In the genomic region with DNA sequence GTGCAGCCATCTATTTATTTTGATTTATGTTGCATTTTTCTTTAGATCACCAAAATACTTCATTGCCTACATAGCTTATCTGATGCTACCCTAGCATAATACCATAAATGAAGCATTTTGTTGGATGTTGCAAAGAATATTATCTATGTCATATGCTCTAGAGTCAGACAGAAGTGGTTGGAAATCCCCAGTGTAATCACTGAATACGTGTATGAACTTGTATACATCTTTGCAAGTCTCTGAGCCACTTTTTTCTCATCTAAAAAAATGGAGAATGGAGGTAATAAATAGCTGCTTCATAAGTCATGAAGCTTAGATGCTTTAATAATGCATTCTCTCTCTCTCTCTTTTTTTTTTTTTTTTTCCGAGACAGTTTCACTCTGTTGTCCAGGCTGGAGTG, we compare ENCODE assay signal across 14 cellular contexts. TPM values are rescaled to one million over a fixed set of nuclear protein-coding genes. Genes with fewer than 3 reads are reported as not detected.
DNase-seq lines count a peak whose midpoint lies in the region; ATAC-seq and TF ChIP-seq lines count a peak whose summit lies in the region.
"Had no signal": no experiment of that assay in that cellular context is flagged by ENCODE, and none has a peak within 500 bp of the region (broad histone marks: within the 10 kb centered on the region; RNA-seq: fewer than 3 reads in every experiment).

No MANE protein-coding gene starts in this region.

- peak in 1 of 2 donors; percentile 19 for ATAC-seq in activated T-cell treated with anti-CD3 and anti-CD28 coated beads, Interleukin-2, amount 50 U/mL, for 72 hours (replicated peaks in 1 of 2)
- ATAC-seq in stimulated activated naive B cell treated with anti-CD40 and anti-IgM and Interleukin-4, amounts not matched to agents 10 μg/mL and 1 μg/mL and 100 μg/mL, for 72 hours (replicated peaks), result no peak
- ATAC-seq in gastrocnemius medialis, result no peak
- ATAC-seq: left lobe of liver, WTC11 had no signal

- DNase-seq in activated T-cell treated with anti-CD3 and anti-CD28 coated beads, Interleukin-2, amount 50 U/mL, for 72 hours, result no peak
- DNase-seq in activated T-cell treated with anti-CD3 and anti-CD28 coated beads, Interleukin-2, amount 50 U/mL, for 48 hours, result no peak
- no peak for DNase-seq in T-helper 2 cell treated with Interferon-gamma antibody and Interleukin-4, amounts not matched to agents 5 μg/mL and 100 μg/mL, for 36 hours (ENCODE audit: low spot score)
- DNase-seq in effector memory CD4-positive, alpha-beta T cell, result no peak
- DNase-seq in stimulated activated naive B cell treated with anti-CD40 and anti-IgM and Interleukin-4, amounts not matched to agents 10 μg/mL and 1 μg/mL and 100 μg/mL, for 72 hours, result no peak
- no peak for DNase-seq in NCI-H2227 treated with DMSO at 0.1 percent for 48 hours (lab: John Stamatoyannopoulos, UW)
- no peak for DNase-seq in gastrocnemius medialis
- DNase-seq in NCI-H1105 (lab: John Stamatoyannopoulos, UW), result no peak
- DNase-seq: NCI-H2081, ovary had no signal

- peak overlapping the region; percentile 98 for H3K27ac Mint-ChIP-seq in activated T-cell treated with anti-CD3 and anti-CD28 coated beads, Interleukin-2, amount 50 U/mL, for 72 hours
- peak overlapping the region; percentile 93 for H3K27ac Mint-ChIP-seq in T-helper 2 cell treated with Interferon-gamma antibody and Interleukin-4, amounts not matched to agents 5 μg/mL and 100 μg/mL, for 36 hours
- peak overlapping the region; percentile 14 for H3K27ac Mint-ChIP-seq in stimulated activated naive B cell treated with anti-CD40 and anti-IgM and Interleukin-4, amounts not matched to agents 10 μg/mL and 1 μg/mL and 100 μg/mL, for 72 hours
- H3K27ac Mint-ChIP-seq: brain, WTC11 had no signal

- H3K27me3 Mint-ChIP-seq in activated T-cell treated with anti-CD3 and anti-CD28 coated beads, Interleukin-2, amount 50 U/mL, for 72 hours (ENCODE audit: low read depth), result no peaks in the 10 kb centered on the region
- no peaks in the 10 kb centered on the region for H3K27me3 Mint-ChIP-seq in T-helper 2 cell treated with Interferon-gamma antibody and Interleukin-4, amounts not matched to agents 5 μg/mL and 100 μg/mL, for 36 hours (ENCODE audit: low read depth)
- H3K27me3 Mint-ChIP-seq in stimulated activated naive B cell treated with anti-CD40 and anti-IgM and Interleukin-4, amounts not matched to agents 10 μg/mL and 1 μg/mL and 100 μg/mL, for 72 hours, result no peaks in the 10 kb centered on the region
- H3K27me3 Mint-ChIP-seq: brain had no signal

- TF ChIP-seq CTCF in gastrocnemius medialis (IDR thresholded peaks at IDR 0.05 in 4 of 5, conservative IDR thresholded peaks at IDR 0.05 in 1 of 5), result no peak

- intact Hi-C loops in gastrocnemius medialis (cut with DNase I; ENCODE audit: low total_unique reads), result no loop called here

- no peak overlapping the region for H3K4me3 ChIP-seq in effector memory CD4-positive, alpha-beta T cell (ENCODE audit: insufficient read depth, low read depth, low read length, poor library complexity, severe bottlenecking)
- H3K4me3 ChIP-seq in gastrocnemius medialis, result no peak overlapping the region
- H3K4me3 ChIP-seq: HAP-1, ovary had no signal

- no peaks in the 10 kb centered on the region for H3K9me3 Mint-ChIP-seq in activated T-cell treated with anti-CD3 and anti-CD28 coated beads, Interleukin-2, amount 50 U/mL, for 72 hours
- H3K9me3 Mint-ChIP-seq in T-helper 2 cell treated with Interferon-gamma antibody and Interleukin-4, amounts not matched to agents 5 μg/mL and 100 μg/mL, for 36 hours, result no peaks in the 10 kb centered on the region
- no peaks in the 10 kb centered on the region for H3K9me3 Mint-ChIP-seq in stimulated activated naive B cell treated with anti-CD40 and anti-IgM and Interleukin-4, amounts not matched to agents 10 μg/mL and 1 μg/mL and 100 μg/mL, for 72 hours
- H3K9me3 Mint-ChIP-seq: brain, WTC11 had no signal

- no peaks in the 10 kb centered on the region for H3K27me3 ChIP-seq in effector memory CD4-positive, alpha-beta T cell (replicated peaks; ENCODE audit: control insufficient read depth, insufficient read depth, low read length, poor library complexity, severe bottlenecking)
- no peaks in the 10 kb centered on the region for H3K27me3 ChIP-seq in gastrocnemius medialis
- H3K27me3 ChIP-seq: ovary had no signal

- in situ Hi-C loops in gastrocnemius medialis (cut with MboI; ENCODE audit: low sequenced_read_pairs in 4 of 4), result no loop called here

- peaks cover 85% of the 10 kb centered on the region for H3K4me1 ChIP-seq in effector memory CD4-positive, alpha-beta T cell (ENCODE audit: control insufficient read depth, insufficient read depth, low read length, poor library complexity, severe bottlenecking)
- no peaks in the 10 kb centered on the region for H3K4me1 ChIP-seq in gastrocnemius medialis
- H3K4me1 ChIP-seq: HAP-1 had no signal

- no peak for TF ChIP-seq POLR2A in gastrocnemius medialis (IDR thresholded peaks at IDR 0.05)

- peak overlapping the region; percentile 79 to 80 for H3K4me3 Mint-ChIP-seq in activated T-cell treated with anti-CD3 and anti-CD28 coated beads, Interleukin-2, amount 50 U/mL, for 72 hours
- H3K4me3 Mint-ChIP-seq in T-helper 2 cell treated with Interferon-gamma antibody and Interleukin-4, amounts not matched to agents 5 μg/mL and 100 μg/mL, for 36 hours, result peak overlapping the region; percentile 87
- no peak overlapping the region for H3K4me3 Mint-ChIP-seq in stimulated activated naive B cell treated with anti-CD40 and anti-IgM and Interleukin-4, amounts not matched to agents 10 μg/mL and 1 μg/mL and 100 μg/mL, for 72 hours
- H3K4me3 Mint-ChIP-seq: brain, WTC11 had no signal

- H3K36me3 ChIP-seq in effector memory CD4-positive, alpha-beta T cell (ENCODE audit: control insufficient read depth, insufficient read depth, low read length), result peaks cover 55% of the 10 kb centered on the region
- no peaks in the 10 kb centered on the region for H3K36me3 ChIP-seq in gastrocnemius medialis
- H3K36me3 ChIP-seq: ovary had no signal

- H3K36me3 Mint-ChIP-seq in activated T-cell treated with anti-CD3 and anti-CD28 coated beads, Interleukin-2, amount 50 U/mL, for 72 hours (ENCODE audit: insufficient read depth in 2 of 2), result peaks cover 14 to 47% of the 10 kb centered on the region in 2 donors
- peaks cover 85% of the 10 kb centered on the region for H3K36me3 Mint-ChIP-seq in T-helper 2 cell treated with Interferon-gamma antibody and Interleukin-4, amounts not matched to agents 5 μg/mL and 100 μg/mL, for 36 hours (ENCODE audit: low read depth)
- peaks cover 29 to 40% of the 10 kb centered on the region in 2 donors for H3K36me3 Mint-ChIP-seq in stimulated activated naive B cell treated with anti-CD40 and anti-IgM and Interleukin-4, amounts not matched to agents 10 μg/mL and 1 μg/mL and 100 μg/mL, for 72 hours

- H3K4me1 Mint-ChIP-seq in activated T-cell treated with anti-CD3 and anti-CD28 coated beads, Interleukin-2, amount 50 U/mL, for 72 hours (ENCODE audit: low read depth), result peaks cover 98% of the 10 kb centered on the region
- peaks cover 86% of the 10 kb centered on the region for H3K4me1 Mint-ChIP-seq in T-helper 2 cell treated with Interferon-gamma antibody and Interleukin-4, amounts not matched to agents 5 μg/mL and 100 μg/mL, for 36 hours (ENCODE audit: low read depth)
- peaks cover 39 to 67% of the 10 kb centered on the region in 2 donors for H3K4me1 Mint-ChIP-seq in stimulated activated naive B cell treated with anti-CD40 and anti-IgM and Interleukin-4, amounts not matched to agents 10 μg/mL and 1 μg/mL and 100 μg/mL, for 72 hours

- H3K9me3 ChIP-seq in effector memory CD4-positive, alpha-beta T cell (ENCODE audit: control insufficient read depth, low read length), result no peaks in the 10 kb centered on the region
- H3K9me3 ChIP-seq in gastrocnemius medialis, result no peaks in the 10 kb centered on the region
- H3K9me3 ChIP-seq: HAP-1, ovary had no signal

- H3K27ac ChIP-seq in effector memory CD4-positive, alpha-beta T cell (ENCODE audit: insufficient read depth, low read length, poor library complexity, severe bottlenecking), result peak overlapping the region; percentile 90
- H3K27ac ChIP-seq in gastrocnemius medialis, result no peak overlapping the region
- H3K27ac ChIP-seq: ovary had no signal

RNA-seq across cellular contexts. Expression of gene EVL, which starts 18.5 kb away (rescaled TPM):
- 100 to 1,000 TPM; 279 to 343 TPM for total RNA-seq in activated T-cell treated with anti-CD3 and anti-CD28 coated beads, Interleukin-2, amount 50 U/mL, for 72 hours
- 10 to 100 TPM in 1 of 4 donors, 1 to 10 TPM in 3; 5.8 to 14.3 (median 9.5) TPM for total RNA-seq in gastrocnemius medialis

Comparison
In these comparisons a context has a peak if more than half of its experiments do, and no peak if none do; other contexts are left out.
1. H3K27ac Mint-ChIP-seq: peak in every context shown above with its lines; median percentile 98 in activated T-cell treated with anti-CD3 and anti-CD28 coated beads, Interleukin-2, amount 50 U/mL, for 72 hours; 93 in T-helper 2 cell treated with Interferon-gamma antibody and Interleukin-4, amounts not matched to agents 5 μg/mL and 100 μg/mL, for 36 hours; 14 in stimulated activated naive B cell treated with anti-CD40 and anti-IgM and Interleukin-4, amounts not matched to agents 10 μg/mL and 1 μg/mL and 100 μg/mL, for 72 hours.
2. H3K4me3 Mint-ChIP-seq: peak in activated T-cell treated with anti-CD3 and anti-CD28 coated beads, Interleukin-2, amount 50 U/mL, for 72 hours (2 of 2) and T-helper 2 cell treated with Interferon-gamma antibody and Interleukin-4, amounts not matched to agents 5 μg/mL and 100 μg/mL, for 36 hours (single experiment); none in stimulated activated naive B cell treated with anti-CD40 and anti-IgM and Interleukin-4, amounts not matched to agents 10 μg/mL and 1 μg/mL and 100 μg/mL, for 72 hours (0 of 2).
3. RNA of gene EVL, which starts 18.5 kb away (total RNA-seq): 279 to 343 TPM in activated T-cell treated with anti-CD3 and anti-CD28 coated beads, Interleukin-2, amount 50 U/mL, for 72 hours; 5.8 to 14.3 TPM in gastrocnemius medialis; every median in the first group is over 10 times any median in the second.